Comparison of ENCODE assay signal across 21 cellular contexts in genomic region chr16:13313351-13313750, GRCh38.
"Had no signal": no experiment of that assay in that cellular context is flagged by ENCODE, and none has a peak within 500 bp of the region (broad histone marks: within the 10 kb centered on the region; RNA-seq: fewer than 3 reads in every experiment).

No MANE protein-coding gene starts in this region.

- ATAC-seq: HepG2 had no signal

- H3K4me2 ChIP-seq: SK-N-SH had no signal

- H3K9me3 ChIP-seq: SK-N-SH had no signal

- DNase-seq: IMR-90, Karpas-422, KG1, MV-4-11, NCI-H1048, NCI-H1105, NCI-H1417, NCI-H1436 treated with DMSO at 0.1 percent for 48 hours, NCI-H1694, NCI-H187 treated with DMSO at 0.1 percent for 48 hours, NCI-H2029 treated with DMSO at 0.1 percent for 48 hours, NCI-H226, NCI-H446, NCI-H510A, NCI-H524 treated with DMSO at 0.1 percent for 48 hours, NCI-H69, NCI-H774, RPMI8226, SHP77, SK-N-SH had no signal

- H3K9ac ChIP-seq: SK-N-SH had no signal
